Comparison of ENCODE assay signal across 10 cellular contexts in genomic region chr6:33198159-33198852, GRCh38. TPM values are rescaled to one million over a fixed set of nuclear protein-coding genes. Genes with fewer than 3 reads are reported as not detected.
A peak's percentile ranks its signal among the peaks of the same experiment; 100 is the strongest.
DNase-seq lines count a peak whose midpoint lies in the region; ATAC-seq and TF ChIP-seq lines count a peak whose summit lies in the region.
"Had no signal": no experiment of that assay in that cellular context is flagged by ENCODE, and none has a peak within 500 bp of the region (broad histone marks: within the 10 kb centered on the region; RNA-seq: fewer than 3 reads in every experiment).

No MANE protein-coding gene starts in this region.

- intact Hi-C loops in natural killer cell (cut with micrococcal nuclease), result no loop called here

- peak overlapping the region; percentile 76 for H3K4me3 Mint-ChIP-seq in natural killer cell

- H3K4me3 ChIP-seq in BLaER1 (no peak overlapping the region), HEK293 (ENCODE audit: low read depth, low read length) (no peak overlapping the region), adipocyte (ENCODE audit: low read length) (no peak overlapping the region), HAP-1 (no peak overlapping the region), WERI-Rb-1 (ENCODE audit: low read depth, low read length) (no peak overlapping the region)

- H3K4me1 ChIP-seq in BLaER1 (peaks cover 38% of the 10 kb centered on the region), HEK293 (ENCODE audit: control insufficient read depth, insufficient read depth, low read length) (peaks cover 16% of the 10 kb centered on the region), adipocyte (ENCODE audit: control insufficient read depth, insufficient read depth, low read length) (peaks cover 43% of the 10 kb centered on the region), HAP-1 (0 out of 2 replicates have a peak, but pooled peaks cover 4% of the 10 kb centered on the region)

- peak overlapping the region; percentile 98 for H3K27ac Mint-ChIP-seq in natural killer cell

- POLR2A ChIA-PET in HEK293 (lab: Yijun Ruan, JAX), result interaction anchor here (1.0 to 1.4 kb wide), 3 partner anchors 38 to 118 kb away, joined by 4 to 7 read pairs (median 6); no protein-coding TSS in a partner anchor

- DNase-seq in adipocyte (ENCODE audit: low read depth) (no peak), natural killer cell (no peak), HAP-1 (ENCODE audit: low spot score in 2 of 2) (no peak), WERI-Rb-1 (no peak)
- DNase-seq: occipital lobe; stimulated activated CD4-positive, alpha-beta T cell treated with anti-CD3 and anti-CD28 coated beads, Interleukin-2, amount 100 ng/mL, for 24 hours had no signal

- H3K4me2 ChIP-seq in BLaER1, result peak overlapping the region; percentile 97

- in situ Hi-C loops in HAP-1 (cut with MboI; ENCODE audit: low sequenced_read_pairs), result no loop called here

- peaks cover 54 to 76% of the 10 kb centered on the region in 2 donors for H3K4me1 Mint-ChIP-seq in natural killer cell

- H3K36me3 Mint-ChIP-seq in natural killer cell, result peaks cover 28% of the 10 kb centered on the region

- H3K36me3 ChIP-seq in BLaER1, result peaks cover 64% of the 10 kb centered on the region
- peaks cover 16 to 59% of the 10 kb centered on the region in 2 experiments; a peak in 2 of 3 replicates for H3K36me3 ChIP-seq in HEK293 (ENCODE audit: control insufficient read depth in 2 of 2, insufficient read depth in 1 of 2, low read length in 2 of 2)
- H3K36me3 ChIP-seq in adipocyte (ENCODE audit: control insufficient read depth, insufficient read depth, low read length, severe bottlenecking), result peaks cover 52% of the 10 kb centered on the region
- H3K36me3 ChIP-seq in HAP-1 (replicated peaks), result peaks cover 43% of the 10 kb centered on the region
- peaks cover 72% of the 10 kb centered on the region for H3K36me3 ChIP-seq in WERI-Rb-1

- no peaks in the 10 kb centered on the region for H3K9me3 Mint-ChIP-seq in natural killer cell

- H3K27me3 ChIP-seq in BLaER1, result peaks cover 5% of the 10 kb centered on the region
- H3K27me3 ChIP-seq in adipocyte (replicated peaks; ENCODE audit: control insufficient read depth, insufficient read depth, low read length), result no peaks in the 10 kb centered on the region
- H3K27me3 ChIP-seq in HAP-1 (ENCODE audit: low read depth), result no peaks in the 10 kb centered on the region
- no peaks in the 10 kb centered on the region for H3K27me3 ChIP-seq in WERI-Rb-1 (ENCODE audit: insufficient read depth, low read depth, severe bottlenecking)

- H3K27ac ChIP-seq in BLaER1, result 0 out of 2 replicates have a peak overlapping the region, but pooled peaks have one; percentile 30
- peak overlapping the region; percentile 37; the same call in 1 of the 2 replicates for H3K27ac ChIP-seq in HEK293 (ENCODE audit: extremely low read depth, low read depth, low read length)
- H3K27ac ChIP-seq in WERI-Rb-1, result no peak overlapping the region

- ATAC-seq in natural killer cell (no peak), GM18517 (IDR thresholded peaks at IDR 0.05; ENCODE audit: unreplicated experiment) (no peak), GM21737 (IDR thresholded peaks at IDR 0.05; ENCODE audit: unreplicated experiment) (no peak)

- CTCF ChIA-PET in HEK293 (lab: Yijun Ruan, JAX), result interaction anchor here (0.6 to 2.6 kb wide), 31 partner anchors 9 to 214 kb away, joined by 3 to 16 read pairs (median 4); partner anchors contain the start of genes RING1, RPS18 and VPS52

- no peaks in the 10 kb centered on the region for H3K27me3 Mint-ChIP-seq in natural killer cell (ENCODE audit: low read depth in 2 of 2)

- H3K9ac ChIP-seq in BLaER1, result no peak overlapping the region
- H3K9ac ChIP-seq in adipocyte (ENCODE audit: low read length), result peak overlapping the region; percentile 46

- H3K9me3 ChIP-seq in BLaER1 (no peaks in the 10 kb centered on the region), HEK293 (ENCODE audit: control insufficient read depth, insufficient read depth, low read depth, low read length) (no peaks in the 10 kb centered on the region), adipocyte (ENCODE audit: control insufficient read depth, low read length) (no peaks in the 10 kb centered on the region), HAP-1 (no peaks in the 10 kb centered on the region), WERI-Rb-1 (ENCODE audit: severe bottlenecking) (no peaks in the 10 kb centered on the region)

- H4K20me1 ChIP-seq in BLaER1, result peaks cover 66% of the 10 kb centered on the region

- TF ChIP-seq CTCF in HEK293 (tag by site-specific recombination; IDR thresholded peaks at IDR 0.05) (no peak), natural killer cell (IDR thresholded peaks at IDR 0.05) (no peak), WERI-Rb-1 (IDR thresholded peaks at IDR 0.05; ENCODE audit: low read depth, low read length) (no peak)

TF ChIP-seq in HEK293, 187 proteins besides CTCF, POLR2A, EP300 and RAD21:
- TF ChIP-seq ZFP69B (tag by site-specific recombination; IDR thresholded peaks at IDR 0.05) (no peak), IKZF3 (tag by site-specific recombination; IDR thresholded peaks at IDR 0.05) (0 out of 2 replicates have a peak, but pooled peaks have one; percentile 25), ZNF221 (tag by site-specific recombination; IDR thresholded peaks at IDR 0.05; ENCODE audit: borderline replicate concordance) (no peak), KLF7 (tag by site-specific recombination; IDR thresholded peaks at IDR 0.05; ENCODE audit: borderline replicate concordance) (no peak), ZNF37A (tag by site-specific recombination; IDR thresholded peaks at IDR 0.05) (no peak)
TF ChIP-seq in HEK293: peak in this region for 1.

RNA-seq across cellular contexts. Expression of gene RXRB, which starts 2.2 kb away (rescaled TPM):
- 10 to 100 TPM; 72.3 to 96.4 (median 73.9) TPM for total RNA-seq in natural killer cell

RNA-seq across cellular contexts. Expression of gene SLC39A7, which starts 2.4 kb away (rescaled TPM):
- 10 to 100 TPM; 38.9 to 45.7 (median 45.6) TPM for total RNA-seq in natural killer cell

RNA-seq across cellular contexts. Expression of gene COL11A2, which starts 6.0 kb away (rescaled TPM):
- 1 to 10 TPM in 1 of 3 donors, under 1 TPM in 2; 0.93 to 2.0 (median 0.94) TPM for total RNA-seq in natural killer cell

RNA-seq across cellular contexts. Expression of gene HSD17B8, which starts 6.1 kb away (rescaled TPM):
- total RNA-seq in natural killer cell, result 1 to 10 TPM; 5.4 to 7.7 (median 6.8) TPM

RNA-seq across cellular contexts. Expression of gene RING1, which starts 10.0 kb away (rescaled TPM):
- total RNA-seq in natural killer cell, result 10 to 100 TPM; 34.5 to 40.3 (median 36.5) TPM
